Comparison of ENCODE assay signal across 31 cellular contexts in genomic region chr20:38349856-38350255, GRCh38. TPM values are rescaled to one million over a fixed set of nuclear protein-coding genes. Genes with fewer than 3 reads are reported as not detected.
"Had no signal": no experiment of that assay in that cellular context is flagged by ENCODE, and none has a peak within 500 bp of the region (broad histone marks: within the 10 kb centered on the region; RNA-seq: fewer than 3 reads in every experiment).

No MANE protein-coding gene starts in this region.

- H3K4me3 ChIP-seq: stomach, suprapubic skin, testis, thoracic aorta, tibial artery, tibial nerve, transverse colon, upper lobe of left lung, upper lobe of right lung, uterus, vagina had no signal

- H3K36me3 Mint-ChIP-seq: stimulated activated effector memory CD8-positive, alpha-beta T cell treated with anti-CD3 and anti-CD28 coated beads, Interleukin-12 subunit alpha, Interleukin-12 subunit beta, amount 100 ng/mL, for 72 hours; stimulated activated memory B cell treated with anti-CD40 and anti-IgM and Interleukin-4, amounts not matched to agents 10 μg/mL and 1 μg/mL and 100 μg/mL, for 72 hours; stimulated activated naive B cell treated with anti-CD40 and anti-IgM and Interleukin-4, amounts not matched to agents 10 μg/mL and 1 μg/mL and 100 μg/mL, for 72 hours; type B pancreatic cell had no signal

- H3K27ac Mint-ChIP-seq: stimulated activated effector memory CD8-positive, alpha-beta T cell treated with anti-CD3 and anti-CD28 coated beads, Interleukin-12 subunit alpha, Interleukin-12 subunit beta, amount 100 ng/mL, for 72 hours; stimulated activated memory B cell treated with anti-CD40 and anti-IgM and Interleukin-4, amounts not matched to agents 10 μg/mL and 1 μg/mL and 100 μg/mL, for 72 hours; stimulated activated naive B cell treated with anti-CD40 and anti-IgM and Interleukin-4, amounts not matched to agents 10 μg/mL and 1 μg/mL and 100 μg/mL, for 72 hours; stimulated activated naive CD8-positive, alpha-beta T cell treated with anti-CD3 and anti-CD28 coated beads, Interleukin-15, amount 100 ng/mL, for 72 hours; stimulated activated naive CD8-positive, alpha-beta T cell treated with anti-CD3 and anti-CD28 coated beads, Interleukin-15, Interleukin-2, amounts not matched to agents 100 ng/mL and 50 ng/mL, for 24 hours; type B pancreatic cell had no signal

- H3K4me1 ChIP-seq: stomach, suprapubic skin, transverse colon, upper lobe of left lung, upper lobe of right lung, uterus, vagina had no signal

- ATAC-seq: stimulated activated naive B cell treated with anti-CD40 and anti-IgM and Interleukin-4, amounts not matched to agents 10 μg/mL and 1 μg/mL and 100 μg/mL, for 72 hours; stimulated activated naive CD8-positive, alpha-beta T cell treated with anti-CD3 and anti-CD28 coated beads, Interleukin-15, amount 100 ng/mL, for 72 hours; stimulated activated naive CD8-positive, alpha-beta T cell treated with anti-CD3 and anti-CD28 coated beads, Interleukin-15, Interleukin-2, amounts not matched to agents 100 U/mL and 50 U/mL, for 24 hours had no signal

- H3K9me3 Mint-ChIP-seq: stimulated activated effector memory CD8-positive, alpha-beta T cell treated with anti-CD3 and anti-CD28 coated beads, Interleukin-12 subunit alpha, Interleukin-12 subunit beta, amount 100 ng/mL, for 72 hours; stimulated activated memory B cell treated with anti-CD40 and anti-IgM and Interleukin-4, amounts not matched to agents 10 μg/mL and 1 μg/mL and 100 μg/mL, for 72 hours; stimulated activated naive B cell treated with anti-CD40 and anti-IgM and Interleukin-4, amounts not matched to agents 10 μg/mL and 1 μg/mL and 100 μg/mL, for 72 hours; stimulated activated naive CD8-positive, alpha-beta T cell treated with anti-CD3 and anti-CD28 coated beads, Interleukin-15, amount 100 ng/mL, for 72 hours; stimulated activated naive CD8-positive, alpha-beta T cell treated with anti-CD3 and anti-CD28 coated beads, Interleukin-15, Interleukin-2, amounts not matched to agents 100 ng/mL and 50 ng/mL, for 24 hours; type B pancreatic cell had no signal

- H3K9me3 ChIP-seq: stomach, suprapubic skin, testis, thoracic aorta, tibial artery, tibial nerve, transverse colon, upper lobe of left lung, upper lobe of right lung, uterus, vagina had no signal

- H3K4me3 Mint-ChIP-seq: stimulated activated effector memory CD8-positive, alpha-beta T cell treated with anti-CD3 and anti-CD28 coated beads, Interleukin-12 subunit alpha, Interleukin-12 subunit beta, amount 100 ng/mL, for 72 hours; stimulated activated memory B cell treated with anti-CD40 and anti-IgM and Interleukin-4, amounts not matched to agents 10 μg/mL and 1 μg/mL and 100 μg/mL, for 72 hours; stimulated activated naive B cell treated with anti-CD40 and anti-IgM and Interleukin-4, amounts not matched to agents 10 μg/mL and 1 μg/mL and 100 μg/mL, for 72 hours; stimulated activated naive CD8-positive, alpha-beta T cell treated with anti-CD3 and anti-CD28 coated beads, Interleukin-15, amount 100 ng/mL, for 72 hours; stimulated activated naive CD8-positive, alpha-beta T cell treated with anti-CD3 and anti-CD28 coated beads, Interleukin-15, Interleukin-2, amounts not matched to agents 100 ng/mL and 50 ng/mL, for 24 hours; type B pancreatic cell had no signal

- H3K36me3 ChIP-seq: stomach, suprapubic skin, thoracic aorta, tibial artery, tibial nerve, transverse colon, upper lobe of left lung, upper lobe of right lung, uterus, vagina had no signal

- H3K27ac ChIP-seq: stomach, suprapubic skin, testis, thoracic aorta, transverse colon, upper lobe of left lung, upper lobe of right lung, uterus, vagina had no signal

- H3K4me1 Mint-ChIP-seq: stimulated activated effector memory CD8-positive, alpha-beta T cell treated with anti-CD3 and anti-CD28 coated beads, Interleukin-12 subunit alpha, Interleukin-12 subunit beta, amount 100 ng/mL, for 72 hours; stimulated activated memory B cell treated with anti-CD40 and anti-IgM and Interleukin-4, amounts not matched to agents 10 μg/mL and 1 μg/mL and 100 μg/mL, for 72 hours; stimulated activated naive B cell treated with anti-CD40 and anti-IgM and Interleukin-4, amounts not matched to agents 10 μg/mL and 1 μg/mL and 100 μg/mL, for 72 hours; stimulated activated naive CD8-positive, alpha-beta T cell treated with anti-CD3 and anti-CD28 coated beads, Interleukin-15, amount 100 ng/mL, for 72 hours had no signal

- H3K27me3 ChIP-seq: stomach, suprapubic skin, testis, tibial nerve, transverse colon, upper lobe of left lung, upper lobe of right lung, uterus, vagina had no signal

- DNase-seq: stimulated activated CD4-positive, alpha-beta T cell treated with anti-CD3 and anti-CD28 coated beads, Interleukin-2, amount 100 ng/mL, for 24 hours; stimulated activated CD4-positive, alpha-beta T cell treated with anti-CD3 and anti-CD28 coated beads, Interleukin-2, amount 100 ng/mL, for 48 hours; stimulated activated CD4-positive, alpha-beta T cell treated with anti-CD3 and anti-CD28 coated beads, Interleukin-4, amount 100 ng/mL, for 1 hour; stimulated activated CD4-positive, alpha-beta T cell treated with anti-CD3 and anti-CD28 coated beads, Interleukin-4, amount 100 ng/mL, for 24 hours; stimulated activated CD4-positive, alpha-beta T cell treated with anti-CD3 and anti-CD28 coated beads, Interleukin-4, amount 100 ng/mL, for 4 hours; stimulated activated CD8-positive, alpha-beta memory T cell treated with anti-CD3 and anti-CD28 coated beads, Interleukin-4, amount 100 ng/mL, for 48 hours; stimulated activated naive B cell treated with anti-CD40 and anti-IgM and Interleukin-4, amounts not matched to agents 10 μg/mL and 1 μg/mL and 100 μg/mL, for 72 hours; stimulated activated naive CD4-positive, alpha-beta T cell; stimulated activated naive CD4-positive, alpha-beta T cell treated with Interleukin-2 at 50 U/mL for 16 hours; stimulated activated naive CD8-positive, alpha-beta T cell treated with anti-CD3 and anti-CD28 coated beads, Interleukin-15, amount 100 ng/mL, for 72 hours; stimulated activated naive CD8-positive, alpha-beta T cell treated with anti-CD3 and anti-CD28 coated beads, Interleukin-15, Interleukin-2, amounts not matched to agents 100 U/mL and 50 U/mL, for 24 hours; stomach; substantia nigra; testis; tibial artery; transverse colon; trophoblast cell; upper lobe of left lung; upper lobe of right lung; uterus had no signal

RNA-seq across cellular contexts. Expression of gene LBP, which starts 3.6 kb away (rescaled TPM):
- total RNA-seq: stomach, temporal lobe, transverse colon, urinary bladder, uterus had no signal

RNA-seq across cellular contexts. Expression of gene BPI, which starts 45.9 kb away (rescaled TPM):
- total RNA-seq: suprapubic skin, transverse colon, upper lobe of right lung, ureter, vagina had no signal
